18 cellular contexts compared by ENCODE assay signal in genomic region chr7:151075662-151075971, GRCh38.
"Had no signal": no experiment of that assay in that cellular context is flagged by ENCODE, and none has a peak within 500 bp of the region (broad histone marks: within the 10 kb centered on the region; RNA-seq: fewer than 3 reads in every experiment).

No MANE protein-coding gene starts in this region.

- H3K36me3 Mint-ChIP-seq: natural killer cell treated with Interleukin-12 subunit alpha and Interleukin-12 subunit beta and Interleukin-15 and Interleukin-18, amount 100 ng/mL, for 72 hours had no signal

- ATAC-seq: activated CD4-positive, CD25-positive, alpha-beta regulatory T cell treated with anti-CD3 and anti-CD28 coated beads, Interleukin-2, amount 50 U/mL, for 24 hours; left colon; natural killer cell treated with Interleukin-12 subunit alpha and Interleukin-12 subunit beta and Interleukin-15 and Interleukin-18, amount 100 ng/mL, for 72 hours had no signal

- H3K9me3 Mint-ChIP-seq: natural killer cell treated with Interleukin-12 subunit alpha and Interleukin-12 subunit beta and Interleukin-15 and Interleukin-18, amount 100 ng/mL, for 72 hours had no signal

- H3K4me3 Mint-ChIP-seq: natural killer cell treated with Interleukin-12 subunit alpha and Interleukin-12 subunit beta and Interleukin-15 and Interleukin-18, amount 100 ng/mL, for 72 hours had no signal

- H3K27ac Mint-ChIP-seq: natural killer cell treated with Interleukin-12 subunit alpha and Interleukin-12 subunit beta and Interleukin-15 and Interleukin-18, amount 100 ng/mL, for 72 hours; progenitor cell of endocrine pancreas had no signal

- H3K27me3 Mint-ChIP-seq: natural killer cell treated with Interleukin-12 subunit alpha and Interleukin-12 subunit beta and Interleukin-15 and Interleukin-18, amount 100 ng/mL, for 72 hours; progenitor cell of endocrine pancreas had no signal

- DNase-seq: activated CD8-positive, alpha-beta memory T cell treated with anti-CD3 and anti-CD28 coated beads for 24 hours; activated CD8-positive, alpha-beta memory T cell treated with anti-CD3 and anti-CD28 coated beads, Interleukin-2, amount 50 U/mL, for 48 hours; activated gamma-delta T cell; activated T-cell treated with anti-CD3 and anti-CD28 coated beads, Interleukin-2, amount 50 U/mL, for 48 hours; aorta; cortex of kidney; erythroblast; foreskin melanocyte; glutamatergic neuron; hippocampal formation; left colon; stimulated activated naive CD4-positive, alpha-beta T cell treated with Interleukin-2 at 50 U/mL for 16 hours; T-helper 1 cell; T1000; thyroid gland had no signal
